ENCODE assay signal across 24 cellular contexts in the genomic region with DNA sequence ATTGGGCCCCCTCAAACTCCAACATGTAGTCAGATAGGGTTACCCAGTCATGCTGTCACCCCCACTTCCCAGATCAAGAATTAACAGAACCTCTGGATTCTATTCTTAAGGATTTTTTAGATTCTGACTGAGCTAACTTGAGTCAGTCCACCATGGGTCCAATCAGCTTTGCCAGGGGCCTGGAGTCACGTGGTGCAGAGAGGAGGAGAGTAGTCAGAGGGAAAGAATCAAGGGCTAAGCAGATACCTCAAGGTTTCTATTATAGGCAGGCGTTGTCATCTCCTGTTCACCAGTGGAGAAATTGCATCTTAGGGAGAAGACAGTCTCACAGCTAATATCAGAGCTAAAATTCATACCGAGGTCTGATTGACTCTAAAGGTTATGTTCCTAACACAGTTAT.
"Had no signal": no experiment of that assay in that cellular context is flagged by ENCODE, and none has a peak within 500 bp of the region (broad histone marks: within the 10 kb centered on the region; RNA-seq: fewer than 3 reads in every experiment).

No MANE protein-coding gene starts in this region.

- ATAC-seq: mucosa of descending colon; natural killer cell; sciatic nerve; stimulated activated memory B cell treated with anti-CD40 and anti-IgM and Interleukin-4, amounts not matched to agents 10 μg/mL and 1 μg/mL and 100 μg/mL, for 72 hours; upper lobe of right lung had no signal

- H3K27ac ChIP-seq: coronary artery, hepatocyte, parathyroid adenoma, prostate gland, spleen, tibial artery, upper lobe of right lung, vagina had no signal

- H3K4me3 ChIP-seq: coronary artery, hepatocyte, mucosa of descending colon, prostate gland, spleen, tibial artery, upper lobe of right lung, vagina had no signal

- DNase-seq: effector CD4-positive, alpha-beta T cell; endodermal cell; erythroblast; foreskin melanocyte; head of caudate nucleus; kidney; mammary epithelial cell; mucosa of descending colon; natural killer cell; occipital lobe; retina; spleen; stimulated activated CD4-positive, alpha-beta T cell treated with anti-CD3 and anti-CD28 coated beads, Interleukin-15, amount 100 ng/mL, for 24 hours; stimulated activated CD4-positive, alpha-beta T cell treated with anti-CD3 and anti-CD28 coated beads, Interleukin-1b, Interleukin-23, amount 100 ng/mL, for 48 hours; stimulated activated CD4-positive, alpha-beta T cell treated with anti-CD3 and anti-CD28 coated beads, Interleukin-4, amount 100 ng/mL, for 24 hours; tibial artery; upper lobe of right lung had no signal

- H3K36me3 ChIP-seq: prostate gland, spleen, tibial artery, upper lobe of right lung, vagina had no signal

- H3K4me1 ChIP-seq: parathyroid adenoma, prostate gland had no signal

- H3K27me3 ChIP-seq: hepatocyte, spleen, tibial artery, upper lobe of right lung, vagina had no signal

- H3K9me3 ChIP-seq: mucosa of descending colon, prostate gland, spleen, tibial artery, upper lobe of right lung, vagina had no signal
